ENCODE assay signal across 32 cellular contexts in the genomic region with DNA sequence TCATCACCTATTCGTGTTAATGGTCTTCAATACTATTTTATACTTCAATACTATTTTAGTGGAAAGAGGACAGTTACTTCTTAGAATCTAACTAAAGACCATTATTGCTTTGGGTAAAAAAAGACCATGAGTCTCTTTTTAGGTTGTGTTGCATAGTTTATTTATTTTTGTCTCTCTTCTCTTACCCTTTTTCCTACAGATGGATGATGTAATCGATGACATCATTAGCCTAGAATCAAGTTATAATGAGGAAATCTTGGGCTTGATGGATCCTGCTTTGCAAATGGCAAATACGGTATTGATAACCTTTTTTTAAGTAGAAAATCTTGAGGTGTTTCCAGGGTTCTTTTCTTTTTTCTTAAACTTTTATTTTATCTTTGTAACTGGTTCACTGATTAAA. TPM values are rescaled to one million over a fixed set of nuclear protein-coding genes. Genes with fewer than 3 reads are reported as not detected.
"Had no signal": no experiment of that assay in that cellular context is flagged by ENCODE, and none has a peak within 500 bp of the region (broad histone marks: within the 10 kb centered on the region; RNA-seq: fewer than 3 reads in every experiment).

No MANE protein-coding gene starts in this region.

- H3K9me3 ChIP-seq: ascending aorta had no signal

- ATAC-seq: activated CD8-positive, alpha-beta memory T cell treated with anti-CD3 and anti-CD28 coated beads, Interleukin-2, amount 10 ng/mL, durations not matched to agents 7 days and 5 days; activated naive CD8-positive, alpha-beta T cell treated with anti-CD3 and anti-CD28 coated beads, Interleukin-2, amount 50 U/mL, for 24 hours; Panc1 had no signal

- H3K27ac ChIP-seq: ascending aorta, cardiac muscle cell, WERI-Rb-1 had no signal

- H3K27me3 ChIP-seq: ascending aorta, cardiac muscle cell had no signal

- H3K36me3 ChIP-seq: WERI-Rb-1 had no signal

- H3K4me3 ChIP-seq: ascending aorta, cardiac muscle cell had no signal

- H3K4me1 ChIP-seq: ascending aorta had no signal

- DNase-seq: activated CD4-positive, alpha-beta memory T cell treated with anti-CD3 and anti-CD28 coated beads, Interleukin-2, amount 10 ng/mL, durations not matched to agents 7 days and 5 days; activated CD4-positive, alpha-beta T cell treated with anti-CD3 and anti-CD28 coated beads for 1 hour; activated CD4-positive, alpha-beta T cell treated with anti-CD3 and anti-CD28 coated beads for 48 hours; activated CD4-positive, CD25-positive, alpha-beta regulatory T cell; activated CD8-positive, alpha-beta memory T cell treated with anti-CD3 and anti-CD28 coated beads for 24 hours; activated CD8-positive, alpha-beta memory T cell treated with anti-CD3 and anti-CD28 coated beads, Interleukin-2, amount 10 ng/mL, durations not matched to agents 7 days and 5 days; activated CD8-positive, alpha-beta memory T cell treated with anti-CD3 and anti-CD28 coated beads, Interleukin-2, amount 50 U/mL, for 48 hours; activated effector memory CD4-positive, alpha-beta T cell treated with Interleukin-2 at 50 U/mL for 16 hours; activated naive CD4-positive, alpha-beta T cell treated with anti-CD3 and anti-CD28 coated beads, Interleukin-2, amount 10 ng/mL, durations not matched to agents 7 days and 5 days; activated naive CD8-positive, alpha-beta T cell treated with anti-CD3 and anti-CD28 coated beads, Interleukin-2, amount 50 U/mL, for 24 hours; activated T-cell treated with anti-CD3 and anti-CD28 coated beads, Interleukin-2, amount 50 U/mL, for 48 hours; amygdala; Karpas-422; NCI-H1048; NCI-H1105 treated with DMSO at 0.1 percent for 48 hours; NCI-H1436; NCI-H1694; NCI-H1930; NCI-H2081 treated with DMSO at 0.1 percent for 48 hours; NCI-H345; NCI-H524 treated with DMSO at 0.1 percent for 48 hours; SHP77 treated with DMSO at 0.1 percent for 48 hours; SW 1271; T-helper 1 cell; T-helper 2 cell; T-helper 9 cell; WERI-Rb-1 had no signal

RNA-seq across cellular contexts. Expression of gene SAMMSON, which starts 58.5 kb away (rescaled TPM):
- total RNA-seq: activated CD4-positive, alpha-beta memory T cell treated with anti-CD3 and anti-CD28 coated beads, Interleukin-2, amount 10 ng/mL, durations not matched to agents 7 days and 5 days; activated CD8-positive, alpha-beta memory T cell treated with anti-CD3 and anti-CD28 coated beads, Interleukin-2, amount 10 ng/mL, durations not matched to agents 7 days and 5 days; chondrocyte; MCF 10A had no signal
- polyA plus RNA-seq: cardiac muscle cell had no signal
